ENCODE assay signal across 1 cellular context in the genomic region with DNA sequence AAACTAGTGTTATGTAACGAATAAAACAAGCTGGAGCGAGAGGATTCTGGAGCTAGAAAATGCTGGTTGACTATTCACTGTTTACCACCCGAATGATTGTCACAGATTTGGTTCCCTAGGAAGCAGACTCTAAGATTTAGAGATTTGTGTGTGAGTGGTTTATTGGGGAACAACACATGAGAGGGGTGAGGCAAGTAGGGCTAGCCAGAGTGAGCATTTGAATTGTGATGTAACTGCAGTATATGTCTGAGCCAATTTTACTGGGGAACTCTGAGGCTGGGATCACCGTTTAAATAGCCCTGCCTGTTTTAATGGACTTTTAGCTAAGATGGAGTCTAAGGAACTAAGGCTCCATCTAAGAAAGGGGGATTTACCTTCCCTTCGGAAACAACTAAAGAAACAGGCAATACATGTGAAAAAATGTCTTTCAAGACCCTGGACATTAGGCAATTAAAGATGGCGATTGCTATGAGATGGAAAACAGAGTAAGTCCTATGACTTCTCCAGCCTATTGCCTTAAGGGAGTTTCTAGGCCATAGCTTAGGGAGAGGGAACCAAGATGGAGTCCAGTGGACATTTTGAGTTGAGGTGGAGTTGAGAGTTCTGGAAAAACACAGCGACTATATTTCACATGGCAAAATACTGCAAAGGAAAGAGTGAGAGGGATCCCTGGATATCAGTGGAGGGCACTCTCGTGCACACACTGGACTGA.
A peak's percentile ranks its signal among the peaks of the same experiment; 100 is the strongest.
TF ChIP-seq lines count a peak whose summit lies in the region.

No MANE protein-coding gene starts in this region.

TF ChIP-seq in K562, 482 proteins besides CTCF, POLR2A, EP300 and RAD21:
- TF ChIP-seq ETS2 (tag; IDR thresholded peaks at IDR 0.05; ENCODE audit: borderline replicate concordance, poor library complexity, severe bottlenecking) = no peak
- TF ChIP-seq YY1 (IDR thresholded peaks at IDR 0.05; ENCODE audit: borderline replicate concordance in 1 of 3, control insufficient read depth in 1 of 3, extremely low read depth in 1 of 3, insufficient read depth in 3 of 3, insufficient read length in 1 of 3, insufficient replicate concordance in 2 of 3, low read depth in 1 of 3, low read length in 2 of 3) = peak in 1 of 3 experiments; percentile 7
- TF ChIP-seq RBM15 (IDR thresholded peaks at IDR 0.05; ENCODE audit: insufficient read depth, low read length) = no peak
TF ChIP-seq in K562: peak in this region for 1.
